1 cellular context compared by ENCODE assay signal in the genomic region with DNA sequence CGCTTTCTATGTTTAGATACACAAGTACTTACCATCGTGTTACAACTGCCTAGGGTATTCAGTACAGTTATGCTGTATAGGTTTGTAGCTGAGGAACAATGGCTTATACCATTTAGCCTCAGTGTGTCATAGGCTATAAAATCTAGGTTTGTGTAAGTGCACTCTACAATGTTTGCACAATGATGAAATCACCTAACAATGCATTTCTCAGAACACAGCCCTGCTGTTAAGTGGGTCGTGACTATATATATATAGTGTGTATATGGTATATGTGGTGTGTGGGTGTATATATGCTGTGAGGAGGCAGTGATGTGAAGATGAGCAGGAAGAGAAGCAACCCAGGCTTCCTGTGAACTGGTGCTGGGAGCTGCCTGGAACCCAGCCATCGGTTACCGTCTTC.
A peak's percentile ranks its signal among the peaks of the same experiment; 100 is the strongest.
TF ChIP-seq lines count a peak whose summit lies in the region.

No MANE protein-coding gene starts in this region.

TF ChIP-seq in HEK293, 187 proteins besides CTCF, POLR2A, EP300 and RAD21 (continued from another document):
- TF ChIP-seq AEBP2 (tag by site-specific recombination; IDR thresholded peaks at IDR 0.05; ENCODE audit: borderline replicate concordance) (no peak), ZNF623 (tag by site-specific recombination; IDR thresholded peaks at IDR 0.05) (no peak), ZNF692 (tag by site-specific recombination; IDR thresholded peaks at IDR 0.05) (no peak), ZNF514 (tag by site-specific recombination; IDR thresholded peaks at IDR 0.05) (no peak), ZNF747 (tag by site-specific recombination; IDR thresholded peaks at IDR 0.05) (no peak), ZNF223 (tag by site-specific recombination; IDR thresholded peaks at IDR 0.05) (no peak), INSM2 (tag by site-specific recombination; IDR thresholded peaks at IDR 0.05) (no peak), ZNF23 (tag by site-specific recombination; IDR thresholded peaks at IDR 0.05; ENCODE audit: borderline replicate concordance) (no peak), ELK4 (IDR thresholded peaks at IDR 0.05; ENCODE audit: borderline replicate concordance, low read depth, low read length) (no peak), ZNF677 (tag by site-specific recombination; IDR thresholded peaks at IDR 0.05) (no peak), ZNF280D (tag by site-specific recombination; IDR thresholded peaks at IDR 0.05) (no peak), ZNF132 (tag by site-specific recombination; IDR thresholded peaks at IDR 0.05; ENCODE audit: borderline replicate concordance) (no peak), ZNF610 (tag by site-specific recombination; IDR thresholded peaks at IDR 0.05; ENCODE audit: borderline replicate concordance) (no peak), ZNF133 (tag by site-specific recombination; IDR thresholded peaks at IDR 0.05) (no peak), ZNF37A (tag by site-specific recombination; IDR thresholded peaks at IDR 0.05) (no peak), ZNF529 (tag by site-specific recombination; IDR thresholded peaks at IDR 0.05; ENCODE audit: insufficient replicate concordance) (no peak), ZBTB44 (tag by site-specific recombination; IDR thresholded peaks at IDR 0.05) (no peak), ZNF629 (tag by site-specific recombination; IDR thresholded peaks at IDR 0.05) (peak; percentile 80), ZNF639 (tag by site-specific recombination; IDR thresholded peaks at IDR 0.05) (no peak), ZFHX2 (tag by site-specific recombination; conservative IDR thresholded peaks at IDR 0.05) (peak; percentile 22; the same call in 1 of the 2 replicates), HIC1 (tag by site-specific recombination; IDR thresholded peaks at IDR 0.05) (0 out of 2 replicates have a peak, but pooled peaks have one; percentile 30), ZNF214 (tag by site-specific recombination; IDR thresholded peaks at IDR 0.05; ENCODE audit: borderline replicate concordance) (no peak), ZNF112 (tag by site-specific recombination; IDR thresholded peaks at IDR 0.05) (no peak), ZNF701 (tag by site-specific recombination; IDR thresholded peaks at IDR 0.05) (no peak), ZNF366 (tag by site-specific recombination; conservative IDR thresholded peaks at IDR 0.05) (0 out of 2 replicates have a peak, but pooled peaks have one; percentile 36), ZNF2 (tag by site-specific recombination; IDR thresholded peaks at IDR 0.05) (no peak), ZNF416 (tag by site-specific recombination; IDR thresholded peaks at IDR 0.05) (no peak), ZNF510 (tag by site-specific recombination; IDR thresholded peaks at IDR 0.05; ENCODE audit: insufficient replicate concordance) (no peak), ZNF830 (tag by site-specific recombination; IDR thresholded peaks at IDR 0.05; ENCODE audit: low read depth) (no peak), ZNF426 (tag by site-specific recombination; IDR thresholded peaks at IDR 0.05) (no peak), ZNF404 (tag by site-specific recombination; IDR thresholded peaks at IDR 0.05) (no peak), SALL2 (tag by site-specific recombination; IDR thresholded peaks at IDR 0.05; ENCODE audit: borderline replicate concordance) (no peak), ZNF292 (tag by site-specific recombination; IDR thresholded peaks at IDR 0.05; ENCODE audit: borderline replicate concordance, low read depth) (no peak), BCL11B (tag by site-specific recombination; IDR thresholded peaks at IDR 0.05; ENCODE audit: low read depth) (no peak)
- TF ChIP-seq, protein P1, sequence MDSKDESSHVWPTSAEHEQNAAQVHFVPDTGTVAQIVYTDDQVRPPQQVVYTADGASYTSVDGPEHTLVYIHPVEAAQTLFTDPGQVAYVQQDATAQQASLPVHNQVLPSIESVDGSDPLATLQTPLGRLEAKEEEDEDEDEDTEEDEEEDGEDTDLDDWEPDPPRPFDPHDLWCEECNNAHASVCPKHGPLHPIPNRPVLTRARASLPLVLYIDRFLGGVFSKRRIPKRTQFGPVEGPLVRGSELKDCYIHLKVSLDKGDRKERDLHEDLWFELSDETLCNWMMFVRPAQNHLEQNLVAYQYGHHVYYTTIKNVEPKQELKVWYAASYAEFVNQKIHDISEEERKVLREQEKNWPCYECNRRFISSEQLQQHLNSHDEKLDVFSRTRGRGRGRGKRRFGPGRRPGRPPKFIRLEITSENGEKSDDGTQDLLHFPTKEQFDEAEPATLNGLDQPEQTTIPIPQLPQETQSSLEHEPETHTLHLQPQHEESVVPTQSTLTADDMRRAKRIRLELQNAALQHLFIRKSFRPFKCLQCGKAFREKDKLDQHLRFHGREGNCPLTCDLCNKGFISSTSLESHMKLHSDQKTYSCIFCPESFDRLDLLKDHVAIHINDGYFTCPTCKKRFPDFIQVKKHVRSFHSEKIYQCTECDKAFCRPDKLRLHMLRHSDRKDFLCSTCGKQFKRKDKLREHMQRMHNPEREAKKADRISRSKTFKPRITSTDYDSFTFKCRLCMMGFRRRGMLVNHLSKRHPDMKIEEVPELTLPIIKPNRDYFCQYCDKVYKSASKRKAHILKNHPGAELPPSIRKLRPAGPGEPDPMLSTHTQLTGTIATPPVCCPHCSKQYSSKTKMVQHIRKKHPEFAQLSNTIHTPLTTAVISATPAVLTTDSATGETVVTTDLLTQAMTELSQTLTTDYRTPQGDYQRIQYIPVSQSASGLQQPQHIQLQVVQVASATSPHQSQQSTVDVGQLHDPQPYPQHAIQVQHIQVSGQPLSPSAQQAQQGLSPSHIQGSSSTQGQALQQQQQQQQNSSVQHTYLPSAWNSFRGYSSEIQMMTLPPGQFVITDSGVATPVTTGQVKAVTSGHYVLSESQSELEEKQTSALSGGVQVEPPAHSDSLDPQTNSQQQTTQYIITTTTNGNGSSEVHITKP (tag by site-specific recombination; IDR thresholded peaks at IDR 0.05), result peak; percentile 76
- TF ChIP-seq, protein P2, sequence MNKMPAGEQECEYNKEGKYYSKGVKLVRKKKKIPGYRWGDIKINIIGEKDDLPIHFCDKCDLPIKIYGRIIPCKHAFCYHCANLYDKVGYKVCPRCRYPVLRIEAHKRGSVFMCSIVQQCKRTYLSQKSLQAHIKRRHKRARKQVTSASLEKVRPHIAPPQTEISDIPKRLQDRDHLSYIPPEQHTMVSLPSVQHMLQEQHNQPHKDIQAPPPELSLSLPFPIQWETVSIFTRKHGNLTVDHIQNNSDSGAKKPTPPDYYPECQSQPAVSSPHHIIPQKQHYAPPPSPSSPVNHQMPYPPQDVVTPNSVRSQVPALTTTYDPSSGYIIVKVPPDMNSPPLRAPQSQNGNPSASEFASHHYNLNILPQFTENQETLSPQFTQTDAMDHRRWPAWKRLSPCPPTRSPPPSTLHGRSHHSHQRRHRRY (tag by site-specific recombination; IDR thresholded peaks at IDR 0.05), result no peak
